Comparison of ENCODE assay signal across 17 cellular contexts in the genomic region with DNA sequence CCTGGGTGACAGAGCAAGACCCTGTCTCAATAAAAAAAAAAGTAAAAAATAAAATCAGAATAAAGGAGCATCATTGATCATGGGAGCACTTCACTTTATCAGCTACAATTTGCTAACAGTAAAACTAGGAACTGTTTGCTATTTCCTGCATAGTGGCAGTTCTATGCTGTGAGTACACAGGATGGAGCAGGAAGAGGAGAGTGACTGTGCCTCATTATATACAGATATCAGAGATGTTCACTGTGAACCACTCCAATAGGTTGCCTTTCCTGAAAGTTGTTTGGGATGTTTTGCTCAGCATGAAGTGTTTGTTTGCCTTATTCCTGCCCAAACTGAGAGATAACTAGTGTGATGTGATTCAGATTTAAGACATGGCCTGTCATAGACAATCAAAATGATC.
A peak's percentile ranks its signal among the peaks of the same experiment; 100 is the strongest.
DNase-seq lines count a peak whose midpoint lies in the region; ATAC-seq and TF ChIP-seq lines count a peak whose summit lies in the region.
"Had no signal": no experiment of that assay in that cellular context is flagged by ENCODE, and none has a peak within 500 bp of the region (broad histone marks: within the 10 kb centered on the region; RNA-seq: fewer than 3 reads in every experiment).

No MANE protein-coding gene starts in this region.

- H4K8ac ChIP-seq in IMR-90 (ENCODE audit: low read depth in 2 of 2, low read length in 2 of 2) = no peak overlapping the region

- TF ChIP-seq POLR2A in IMR-90 (IDR thresholded peaks at IDR 0.05; ENCODE audit: low read depth, low read length) = no peak

- H3K9me1 ChIP-seq in IMR-90 (ENCODE audit: insufficient read depth, low read length) = peaks cover 8% of the 10 kb centered on the region

- POLR2A ChIA-PET in activated naive CD8-positive, alpha-beta T cell treated with anti-CD3 and anti-CD28 coated beads, Interleukin-2, amount 10 ng/mL, durations not matched to agents 7 days and 5 days (lab: Charles Lee) = interaction anchor here (1.2 kb wide), 1 partner anchor 54 kb away, joined by 4 read pairs; no protein-coding TSS in a partner anchor
- POLR2A ChIA-PET in IMR-90 (lab: Charles Lee; ENCODE audit: unreplicated experiment) = no interaction called here
- POLR2A ChIA-PET in CD4-positive, alpha-beta T cell (lab: Charles Lee) = no interaction called here

- BruUV-seq in IMR-90 (replicated peaks; lab: Mats Ljungman, UMichigan) = no TSS peak

- no peak for DNase-seq in activated naive CD8-positive, alpha-beta T cell treated with anti-CD3 and anti-CD28 coated beads, Interleukin-2, amount 10 ng/mL, durations not matched to agents 7 days and 5 days
- DNase-seq in activated naive CD8-positive, alpha-beta T cell treated with anti-CD3 and anti-CD28 coated beads for 36 hours = no peak
- DNase-seq in IMR-90 (no peak), Karpas-422 (no peak), neural progenitor cell (ENCODE audit: low spot score) (no peak), osteoblast (ENCODE audit: insufficient read length, low spot score, missing footprints) (no peak)
- no peak for DNase-seq in CD4-positive, alpha-beta T cell
- DNase-seq: BE2C; CD8-positive, alpha-beta T cell; COR-L47; DMS153; DND-41; GF-D8; GM23248 had no signal

- TF ChIP-seq RAD21 in IMR-90 (IDR thresholded peaks at IDR 0.05; ENCODE audit: low read length) = no peak

- H3K4me2 ChIP-seq in IMR-90 (ENCODE audit: low read depth, low read length) = no peak overlapping the region
- no peak overlapping the region for H3K4me2 ChIP-seq in Karpas-422 (ENCODE audit: low read depth, low read length, poor library complexity, severe bottlenecking)
- peak overlapping the region; percentile 47 for H3K4me2 ChIP-seq in neural progenitor cell
- no peak overlapping the region for H3K4me2 ChIP-seq in osteoblast (ENCODE audit: insufficient read depth, low read length)
- H3K4me2 ChIP-seq: A549 had no signal

- H3K9me3 Mint-ChIP-seq in activated naive CD8-positive, alpha-beta T cell treated with anti-CD3 and anti-CD28 coated beads, Interleukin-2, amount 10 ng/mL, durations not matched to agents 7 days and 5 days = no peaks in the 10 kb centered on the region
- H3K9me3 Mint-ChIP-seq in activated naive CD8-positive, alpha-beta T cell treated with anti-CD3 and anti-CD28 coated beads for 36 hours = no peaks in the 10 kb centered on the region
- no peaks in the 10 kb centered on the region for H3K9me3 Mint-ChIP-seq in neural progenitor cell
- H3K9me3 Mint-ChIP-seq in CD4-positive, alpha-beta T cell = no peaks in the 10 kb centered on the region
- H3K9me3 Mint-ChIP-seq: CD8-positive, alpha-beta T cell had no signal

- in situ Hi-C loops in IMR-90 (cut with MboI; ENCODE audit: low sequenced_read_pairs) = no loop called here

- H3K4me3 ChIP-seq in IMR-90 (ENCODE audit: insufficient read depth, low read depth, low read length) (no peak overlapping the region), Karpas-422 (ENCODE audit: low read length) (no peak overlapping the region), neural progenitor cell (no peak overlapping the region), osteoblast (ENCODE audit: insufficient read depth, low read length) (no peak overlapping the region)
- H3K4me3 ChIP-seq: A549, GM23248 had no signal

- intact Hi-C loops in IMR-90 (cut with micrococcal nuclease) = no loop called here
- intact Hi-C loops in CD4-positive, alpha-beta T cell (cut with DNase I, micrococcal nuclease) = no loop called here

- H4K91ac ChIP-seq in IMR-90 (ENCODE audit: insufficient read depth, low read depth, low read length) = no peak overlapping the region

- H3K36me3 ChIP-seq in IMR-90 (ENCODE audit: control insufficient read depth, insufficient read depth, low read length) (peaks cover 2% of the 10 kb centered on the region; the same call in 1 of the 2 replicates), Karpas-422 (ENCODE audit: insufficient read depth, low read length) (peaks cover 17% of the 10 kb centered on the region; the same call in 1 of the 2 replicates), neural progenitor cell (no peaks in the 10 kb centered on the region), osteoblast (ENCODE audit: insufficient read depth, low read length) (no peaks in the 10 kb centered on the region)

- H3K9me3 ChIP-seq in IMR-90 (ENCODE audit: control insufficient read depth, insufficient read depth, low read length) = no peaks in the 10 kb centered on the region
- H3K9me3 ChIP-seq in Karpas-422 (ENCODE audit: low read length) = no peaks in the 10 kb centered on the region
- H3K9me3 ChIP-seq in neural progenitor cell (ENCODE audit: low read depth) = no peaks in the 10 kb centered on the region
- H3K9me3 ChIP-seq in CD4-positive, alpha-beta T cell (ENCODE audit: control insufficient read depth, low read length) = no peaks in the 10 kb centered on the region
- no peaks in the 10 kb centered on the region for H3K9me3 ChIP-seq in osteoblast (ENCODE audit: low read depth, low read length)
- H3K9me3 ChIP-seq: A549, BE2C had no signal

- H2BK5ac ChIP-seq in IMR-90 (ENCODE audit: low read depth, low read length, poor library complexity, severe bottlenecking) = no peak overlapping the region

- H2AFZ ChIP-seq in IMR-90 (replicated peaks; ENCODE audit: low read length, poor library complexity) (no peak overlapping the region), Karpas-422 (ENCODE audit: low read length) (no peak overlapping the region), neural progenitor cell (replicated peaks) (no peak overlapping the region), osteoblast (ENCODE audit: low read length) (no peak overlapping the region)
- H2AFZ ChIP-seq: GM23248 had no signal

- no peak overlapping the region for H2BK120ac ChIP-seq in IMR-90 (ENCODE audit: low read depth, low read length)

- H3K79me1 ChIP-seq in IMR-90 (ENCODE audit: low read depth in 1 of 2, low read length in 2 of 2) = peaks cover 6 to 30% of the 10 kb centered on the region in 2 experiments; a peak in 3 of 4 replicates

- 0 out of 2 replicates have a peak overlapping the region, but pooled peaks have one; percentile 38 for H3K23ac ChIP-seq in IMR-90 (ENCODE audit: low read depth, low read length)

- no peaks in the 10 kb centered on the region for H3K27me3 Mint-ChIP-seq in activated naive CD8-positive, alpha-beta T cell treated with anti-CD3 and anti-CD28 coated beads, Interleukin-2, amount 10 ng/mL, durations not matched to agents 7 days and 5 days
- H3K27me3 Mint-ChIP-seq in activated naive CD8-positive, alpha-beta T cell treated with anti-CD3 and anti-CD28 coated beads for 36 hours = no peaks in the 10 kb centered on the region
- H3K27me3 Mint-ChIP-seq in neural progenitor cell (ENCODE audit: insufficient read depth, low read depth) = peaks cover 5% of the 10 kb centered on the region
- H3K27me3 Mint-ChIP-seq in CD4-positive, alpha-beta T cell = no peaks in the 10 kb centered on the region

- no peak overlapping the region for H2AK9ac ChIP-seq in IMR-90 (replicated peaks; ENCODE audit: low read depth, low read length, poor library complexity)

- no peaks in the 10 kb centered on the region for H3K36me3 Mint-ChIP-seq in activated naive CD8-positive, alpha-beta T cell treated with anti-CD3 and anti-CD28 coated beads, Interleukin-2, amount 10 ng/mL, durations not matched to agents 7 days and 5 days
- peaks cover 3% of the 10 kb centered on the region for H3K36me3 Mint-ChIP-seq in activated naive CD8-positive, alpha-beta T cell treated with anti-CD3 and anti-CD28 coated beads for 36 hours
- peaks cover 2% of the 10 kb centered on the region for H3K36me3 Mint-ChIP-seq in neural progenitor cell
- H3K36me3 Mint-ChIP-seq in CD4-positive, alpha-beta T cell (ENCODE audit: low read depth) = peaks cover 10% of the 10 kb centered on the region

- H4K20me1 ChIP-seq in IMR-90 (ENCODE audit: insufficient read depth, low read length) = peaks cover 3% of the 10 kb centered on the region; the same call in 1 of the 2 replicates
- H4K20me1 ChIP-seq in Karpas-422 (ENCODE audit: insufficient read depth, low read depth, low read length) = no peaks in the 10 kb centered on the region
- no peaks in the 10 kb centered on the region for H4K20me1 ChIP-seq in neural progenitor cell (ENCODE audit: low read depth)
- H4K20me1 ChIP-seq in osteoblast (ENCODE audit: insufficient read depth, low read length) = no peaks in the 10 kb centered on the region

- peak overlapping the region; percentile 28 for H3K27ac Mint-ChIP-seq in activated naive CD8-positive, alpha-beta T cell treated with anti-CD3 and anti-CD28 coated beads, Interleukin-2, amount 10 ng/mL, durations not matched to agents 7 days and 5 days
- H3K27ac Mint-ChIP-seq in activated naive CD8-positive, alpha-beta T cell treated with anti-CD3 and anti-CD28 coated beads for 36 hours = no peak overlapping the region
- no peak overlapping the region for H3K27ac Mint-ChIP-seq in neural progenitor cell
- H3K27ac Mint-ChIP-seq in CD4-positive, alpha-beta T cell = no peak overlapping the region
- H3K27ac Mint-ChIP-seq: CD8-positive, alpha-beta T cell had no signal

- H3K9ac ChIP-seq in IMR-90 (ENCODE audit: low read depth, low read length) (no peak overlapping the region), Karpas-422 (ENCODE audit: low read length) (no peak overlapping the region), neural progenitor cell (no peak overlapping the region)
- H3K9ac ChIP-seq: GM23248 had no signal

- CTCF ChIA-PET in IMR-90 (lab: Yijun Ruan, JAX) = no interaction called here
- CTCF ChIA-PET in CD4-positive, alpha-beta T cell (lab: Charles Lee) = no interaction called here

- no peaks in the 10 kb centered on the region for H3K9me2 ChIP-seq in Karpas-422 (replicated peaks; ENCODE audit: insufficient read depth, low read length)

- H3K27me3 ChIP-seq in IMR-90 (ENCODE audit: control insufficient read depth, insufficient read depth, low read length) = no peaks in the 10 kb centered on the region
- H3K27me3 ChIP-seq in Karpas-422 (ENCODE audit: low read length) = no peaks in the 10 kb centered on the region
- H3K27me3 ChIP-seq in neural progenitor cell = no peaks in the 10 kb centered on the region
- H3K27me3 ChIP-seq in CD4-positive, alpha-beta T cell (ENCODE audit: control insufficient read depth, insufficient read depth, low read length) = no peaks in the 10 kb centered on the region
- no peaks in the 10 kb centered on the region for H3K27me3 ChIP-seq in osteoblast (ENCODE audit: insufficient read depth, low read length)
- H3K27me3 ChIP-seq: BE2C had no signal

- H3K4me1 ChIP-seq in IMR-90 (ENCODE audit: control insufficient read depth, insufficient read depth, low read length) (peaks cover 16% of the 10 kb centered on the region), Karpas-422 (ENCODE audit: low read length) (peaks cover 63% of the 10 kb centered on the region), neural progenitor cell (peaks cover 10% of the 10 kb centered on the region), osteoblast (ENCODE audit: insufficient read depth, low read length) (peaks cover 12% of the 10 kb centered on the region)
- H3K4me1 ChIP-seq: BE2C had no signal

- dilution Hi-C loops in IMR-90 (cut with HindIII; ENCODE audit: low sequenced_read_pairs, unreplicated experiment) = no loop called here

- no peak for ATAC-seq in activated naive CD8-positive, alpha-beta T cell treated with anti-CD3 and anti-CD28 coated beads, Interleukin-2, amount 10 ng/mL, durations not matched to agents 7 days and 5 days (ENCODE audit: low read depth)
- ATAC-seq in IMR-90 (ENCODE audit: low read depth) = no peak
- no peak for ATAC-seq in CD4-positive, alpha-beta T cell (ENCODE audit: poor library complexity)
- ATAC-seq: A549; CD8-positive, alpha-beta T cell; HCT116 had no signal

- H3K4ac ChIP-seq in IMR-90 (ENCODE audit: low read depth, low read length) = no peak overlapping the region

- H3K79me2 ChIP-seq in Karpas-422 (ENCODE audit: low read length) (peaks cover 7% of the 10 kb centered on the region; the same call in 1 of the 2 replicates), neural progenitor cell (ENCODE audit: low read depth) (no peaks in the 10 kb centered on the region), osteoblast (ENCODE audit: insufficient read depth, low read length) (no peaks in the 10 kb centered on the region)

- H3K4me3 Mint-ChIP-seq in activated naive CD8-positive, alpha-beta T cell treated with anti-CD3 and anti-CD28 coated beads, Interleukin-2, amount 10 ng/mL, durations not matched to agents 7 days and 5 days = peak overlapping the region; percentile 11
- no peak overlapping the region for H3K4me3 Mint-ChIP-seq in activated naive CD8-positive, alpha-beta T cell treated with anti-CD3 and anti-CD28 coated beads for 36 hours
- H3K4me3 Mint-ChIP-seq in neural progenitor cell = no peak overlapping the region
- H3K4me3 Mint-ChIP-seq in CD4-positive, alpha-beta T cell = no peak overlapping the region
- H3K4me3 Mint-ChIP-seq: CD8-positive, alpha-beta T cell had no signal

- no peak for TF ChIP-seq CTCF in IMR-90 (conservative IDR thresholded peaks at IDR 0.05; ENCODE audit: low read depth, low read length)
- no peak for TF ChIP-seq CTCF in neural progenitor cell (IDR thresholded peaks at IDR 0.05)
- TF ChIP-seq CTCF in CD4-positive, alpha-beta T cell (IDR thresholded peaks at IDR 0.05) = no peak
- no peak for TF ChIP-seq CTCF in osteoblast (IDR thresholded peaks at IDR 0.05; ENCODE audit: extremely low read depth, low read depth, low read length)

- H2AK5ac ChIP-seq in IMR-90 (ENCODE audit: low read depth, low read length) = no peak overlapping the region

- H2BK15ac ChIP-seq in IMR-90 (ENCODE audit: low read depth, low read length) = no peak overlapping the region

- no peak overlapping the region for H3K56ac ChIP-seq in IMR-90 (ENCODE audit: extremely low read depth, insufficient read depth, low read length)

- no peak overlapping the region for H3K18ac ChIP-seq in IMR-90 (ENCODE audit: low read depth, low read length)

- no peak overlapping the region for H2BK20ac ChIP-seq in IMR-90 (ENCODE audit: low read depth, low read length)

- H3K4me1 Mint-ChIP-seq in activated naive CD8-positive, alpha-beta T cell treated with anti-CD3 and anti-CD28 coated beads, Interleukin-2, amount 10 ng/mL, durations not matched to agents 7 days and 5 days = peaks cover 38% of the 10 kb centered on the region
- peaks cover 12% of the 10 kb centered on the region for H3K4me1 Mint-ChIP-seq in activated naive CD8-positive, alpha-beta T cell treated with anti-CD3 and anti-CD28 coated beads for 36 hours
- H3K4me1 Mint-ChIP-seq in neural progenitor cell = peaks cover 5% of the 10 kb centered on the region
- H3K4me1 Mint-ChIP-seq in CD4-positive, alpha-beta T cell (ENCODE audit: low read depth) = no peaks in the 10 kb centered on the region

- H3K27ac ChIP-seq in IMR-90 (ENCODE audit: insufficient read depth, low read length) (no peak overlapping the region), Karpas-422 (ENCODE audit: low read length) (peak overlapping the region; percentile 93), neural progenitor cell (no peak overlapping the region), osteoblast (ENCODE audit: low read depth, low read length) (no peak overlapping the region)
- no peak overlapping the region for H3K27ac ChIP-seq in CD4-positive, alpha-beta T cell (ENCODE audit: low read depth, low read length)
- H3K27ac ChIP-seq: A549, C4-2B, GM23248 had no signal

- no peaks in the 10 kb centered on the region for H3F3A ChIP-seq in neural progenitor cell (ENCODE audit: low read depth)

- H3K14ac ChIP-seq in IMR-90 (replicated peaks; ENCODE audit: low read depth, low read length) = no peak overlapping the region

- H4K5ac ChIP-seq in IMR-90 (ENCODE audit: low read depth, low read length) = no peak overlapping the region
